Comparison of ENCODE assay signal across 2 cellular contexts in genomic region chr20:47411161-47411560, GRCh38.
A peak's percentile ranks its signal among the peaks of the same experiment; 100 is the strongest.
TF ChIP-seq lines count a peak whose summit lies in the region.

No MANE protein-coding gene starts in this region.

TF ChIP-seq in liver, 16 proteins besides CTCF, POLR2A, EP300 and RAD21 (continued from another document):
- TF ChIP-seq ZBTB33 (IDR thresholded peaks at IDR 0.05) (no peak), RXRA (IDR thresholded peaks at IDR 0.05) (peak in 1 of 2 donors; percentile 40), HNF4G (IDR thresholded peaks at IDR 0.05) (no peak), EGR1 (IDR thresholded peaks at IDR 0.05; ENCODE audit: low read depth in 2 of 2) (no peak), SP1 (IDR thresholded peaks at IDR 0.05) (peak; percentile 68), TAF1 (conservative IDR thresholded peaks at IDR 0.05) (no peak), JUND (IDR thresholded peaks at IDR 0.05) (no peak), YY1 (IDR thresholded peaks at IDR 0.05) (no peak), GABPA (IDR thresholded peaks at IDR 0.05 in 1 of 2, conservative IDR thresholded peaks at IDR 0.05 in 1 of 2) (no peak), NR2F2 (IDR thresholded peaks at IDR 0.05) (peak; percentile 67)

TF ChIP-seq in HepG2, 621 proteins besides CTCF, POLR2A, EP300 and RAD21 (continued from another document):
- TF ChIP-seq ZNF670 (CRISPR knock-in tag; IDR thresholded peaks at IDR 0.05; ENCODE audit: borderline replicate concordance) (no peak), ZNF792 (CRISPR knock-in tag; IDR thresholded peaks at IDR 0.05) (no peak), FOXK2 (IDR thresholded peaks at IDR 0.05) (no peak), ZNF740 (CRISPR knock-in tag; IDR thresholded peaks at IDR 0.05) (no peak), PPARG (CRISPR knock-in tag; conservative IDR thresholded peaks at IDR 0.05) (no peak), ZNF335 (CRISPR knock-in tag; IDR thresholded peaks at IDR 0.05) (no peak), ZFP1 (CRISPR knock-in tag; IDR thresholded peaks at IDR 0.05) (no peak), PHF8 (CRISPR knock-in tag; IDR thresholded peaks at IDR 0.05) (no peak), PCBP1 (IDR thresholded peaks at IDR 0.05; ENCODE audit: borderline replicate concordance, low read depth, low read length) (no peak), NFYC (CRISPR knock-in tag; IDR thresholded peaks at IDR 0.05) (no peak), ZNF572 (CRISPR knock-in tag; IDR thresholded peaks at IDR 0.05) (no peak), EHMT2 (IDR thresholded peaks at IDR 0.05; ENCODE audit: borderline replicate concordance, low read depth, low read length) (no peak), PRMT3 (CRISPR knock-in tag; IDR thresholded peaks at IDR 0.05; ENCODE audit: borderline replicate concordance, low read depth) (no peak), SAFB2 (CRISPR knock-in tag; IDR thresholded peaks at IDR 0.05; ENCODE audit: borderline replicate concordance, low read depth) (no peak), KLF16 (CRISPR knock-in tag; IDR thresholded peaks at IDR 0.05) (no peak), FOXM1 (CRISPR knock-in tag; IDR thresholded peaks at IDR 0.05) (no peak), ZNF354B (CRISPR knock-in tag; IDR thresholded peaks at IDR 0.05) (no peak)
